ENCODE assay signal across 1 cellular context in the genomic region with DNA sequence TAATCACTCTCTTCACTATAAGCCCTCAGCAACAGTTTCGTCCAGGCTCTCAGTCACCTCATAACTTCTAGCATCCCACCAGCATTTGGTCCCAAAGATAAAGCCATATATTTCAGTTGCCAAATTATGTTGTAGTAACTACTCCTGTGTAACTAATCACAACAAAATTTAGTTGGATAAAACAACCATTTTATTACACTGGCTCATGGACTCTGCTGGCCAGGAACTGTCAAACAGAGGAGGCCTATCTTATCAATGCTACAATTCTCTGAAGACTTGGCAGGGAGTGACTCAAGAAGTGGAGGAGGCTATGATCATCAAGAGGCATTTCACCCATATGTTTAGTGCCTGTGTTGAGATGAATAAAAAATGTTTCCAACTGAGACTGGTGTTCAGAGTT.
TF ChIP-seq lines count a peak whose summit lies in the region.

No MANE protein-coding gene starts in this region.

TF ChIP-seq in IMR-90, 13 proteins besides CTCF, POLR2A, EP300 and RAD21 (continued from another document):
- TF ChIP-seq, protein P1, sequence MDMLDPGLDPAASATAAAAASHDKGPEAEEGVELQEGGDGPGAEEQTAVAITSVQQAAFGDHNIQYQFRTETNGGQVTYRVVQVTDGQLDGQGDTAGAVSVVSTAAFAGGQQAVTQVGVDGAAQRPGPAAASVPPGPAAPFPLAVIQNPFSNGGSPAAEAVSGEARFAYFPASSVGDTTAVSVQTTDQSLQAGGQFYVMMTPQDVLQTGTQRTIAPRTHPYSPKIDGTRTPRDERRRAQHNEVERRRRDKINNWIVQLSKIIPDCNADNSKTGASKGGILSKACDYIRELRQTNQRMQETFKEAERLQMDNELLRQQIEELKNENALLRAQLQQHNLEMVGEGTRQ (IDR thresholded peaks at IDR 0.05; ENCODE audit: low read depth, low read length), result no peak
- TF ChIP-seq SMC3 (IDR thresholded peaks at IDR 0.05; ENCODE audit: low read depth, low read length) (no peak), RFX5 (IDR thresholded peaks at IDR 0.05; ENCODE audit: low read depth, low read length) (no peak), NFE2L2 (IDR thresholded peaks at IDR 0.05; ENCODE audit: low read depth, low read length) (no peak), BHLHE40 (IDR thresholded peaks at IDR 0.05; ENCODE audit: low read depth, low read length) (no peak), MAFK (IDR thresholded peaks at IDR 0.05; ENCODE audit: low read depth, low read length) (no peak), MAZ (IDR thresholded peaks at IDR 0.05; ENCODE audit: borderline replicate concordance, low read depth, low read length) (no peak), CHD1 (IDR thresholded peaks at IDR 0.05; ENCODE audit: low read depth, low read length) (no peak), RCOR1 (IDR thresholded peaks at IDR 0.05; ENCODE audit: insufficient replicate concordance, low read length) (no peak)
- TF ChIP-seq, protein P2, sequence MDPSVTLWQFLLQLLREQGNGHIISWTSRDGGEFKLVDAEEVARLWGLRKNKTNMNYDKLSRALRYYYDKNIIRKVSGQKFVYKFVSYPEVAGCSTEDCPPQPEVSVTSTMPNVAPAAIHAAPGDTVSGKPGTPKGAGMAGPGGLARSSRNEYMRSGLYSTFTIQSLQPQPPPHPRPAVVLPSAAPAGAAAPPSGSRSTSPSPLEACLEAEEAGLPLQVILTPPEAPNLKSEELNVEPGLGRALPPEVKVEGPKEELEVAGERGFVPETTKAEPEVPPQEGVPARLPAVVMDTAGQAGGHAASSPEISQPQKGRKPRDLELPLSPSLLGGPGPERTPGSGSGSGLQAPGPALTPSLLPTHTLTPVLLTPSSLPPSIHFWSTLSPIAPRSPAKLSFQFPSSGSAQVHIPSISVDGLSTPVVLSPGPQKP (IDR thresholded peaks at IDR 0.05; ENCODE audit: borderline replicate concordance, low read depth, low read length), result no peak
